9 cellular contexts compared by ENCODE assay signal in genomic region chr6:26087284-26088115, GRCh38. TPM values are rescaled to one million over a fixed set of nuclear protein-coding genes. Genes with fewer than 3 reads are reported as not detected.
DNase-seq lines count a peak whose midpoint lies in the region; ATAC-seq, FAIRE-seq and TF ChIP-seq lines count a peak whose summit lies in the region.
"Had no signal": no experiment of that assay in that cellular context is flagged by ENCODE, and none has a peak within 500 bp of the region (broad histone marks: within the 10 kb centered on the region; RNA-seq: fewer than 3 reads in every experiment).

HFE (plus strand) TSS chr6:26087429; CDS start chr6:26087441, 12 bp downstream.

- H3K27me3 ChIP-seq in SJCRH30 (no peaks in the 10 kb centered on the region), K562 (ENCODE audit: control insufficient read depth in 2 of 2, insufficient read depth in 2 of 2, low read length in 2 of 2) (no peaks in the 10 kb centered on the region), iPS DF 6.9 (ENCODE audit: control insufficient read depth, insufficient read depth, low read length) (peaks cover 1% of the 10 kb centered on the region; the same call in 1 of the 2 replicates)

- H3K9me3 ChIP-seq in SJCRH30 (replicated peaks) (no peaks in the 10 kb centered on the region), K562 (replicated peaks; ENCODE audit: control insufficient read depth, insufficient read depth, low read depth, low read length) (no peaks in the 10 kb centered on the region), iPS DF 6.9 (ENCODE audit: control insufficient read depth, insufficient read depth, low read length) (no peaks in the 10 kb centered on the region)

- 0 out of 4 replicates have a peak, but pooled peaks of 1 of the 2 experiments have one; percentile 1 for TF ChIP-seq RAD21 in K562 (CRISPR knock-in tag; conservative IDR thresholded peaks at IDR 0.05 in 1 of 2, IDR thresholded peaks at IDR 0.05 in 1 of 2)

- H3K79me2 ChIP-seq in K562 (ENCODE audit: control insufficient read depth, insufficient read depth, low read length) = no peaks in the 10 kb centered on the region

- CTCF ChIA-PET in K562 (lab: Yijun Ruan, JAX; ENCODE audit: low intra/inter-chr PET ratio) = interaction anchor here (1.0 kb wide), 1 partner anchor 10 kb away, joined by 3 read pairs; no protein-coding TSS in a partner anchor

- H4K20me1 ChIP-seq in K562 (replicated peaks; ENCODE audit: control insufficient read depth, insufficient read depth, low read length) = no peaks in the 10 kb centered on the region

- intact Hi-C loops in Right ventricle myocardium inferior (cut with DNase I) (no loop called here), cardiac septum (cut with DNase I) (no loop called here), K562 (cut with micrococcal nuclease) (no loop called here)

- in situ Hi-C loops in K562 (cut with MboI) = no loop called here

- BruUV-seq in K562 (replicated peaks; lab: Mats Ljungman, UMichigan) = TSS peak; percentile 72

- H3K4me1 ChIP-seq in SJCRH30 (no peaks in the 10 kb centered on the region), K562 (replicated peaks in 1 of 2; ENCODE audit: control insufficient read depth in 2 of 2, insufficient read depth in 2 of 2, low read length in 2 of 2) (peaks cover 9% of the 10 kb centered on the region in 2 experiments; a peak in 4 of 5 replicates), iPS DF 6.9 (ENCODE audit: control insufficient read depth, insufficient read depth, low read length) (0 out of 2 replicates have a peak, but pooled peaks cover 2% of the 10 kb centered on the region)

- FAIRE-seq in K562 (lab: Jason Lieb, UNC) = peak; percentile 76
- FAIRE-seq: G401.6 had no signal

- 1% methylated on average over 41 of the region's 41 CpGs for WGBS in K562 (ENCODE audit: insufficient coverage, low coverage, missing lambda C conversion rate)
- no CpG with 5 or more reads among the region's 41 CpGs for WGBS in iPS DF 6.9 (ENCODE audit: insufficient coverage, insufficient read length)

- POLR2A ChIA-PET in K562 (lab: Yijun Ruan, JAX) = interaction anchor here (0.6 to 5.0 kb wide), 25 partner anchors 8 to 482 kb away, joined by 3 to 34 read pairs (median 5); a partner anchor contains a TSS

- peak; percentile 56; the same call in 1 of the 2 replicates for TF ChIP-seq POLR2A in K562 (conservative IDR thresholded peaks at IDR 0.05)

- DNase-seq in Right ventricle myocardium inferior (ENCODE audit: missing footprints) (peak; percentile 80), cardiac septum (ENCODE audit: low spot score) (no peak), SJCRH30 (peak; percentile 11 to 26), K562 (ENCODE audit: extremely low read depth in 1 of 4, low spot score in 3 of 4) (peak; percentile 59 to 75 (median 66)), iPS DF 6.9 (ENCODE audit: low read depth, low spot score) (no peak), renal cortical epithelial cell (ENCODE audit: low read depth) (peak; percentile 63), NCI-H1436 (lab: John Stamatoyannopoulos, UW) (no peak)

- H3K9me1 ChIP-seq in K562 (ENCODE audit: control insufficient read depth, insufficient read depth, low read length) = no peaks in the 10 kb centered on the region

- H3K27ac ChIP-seq in SJCRH30 = peak within 1 kb of the TSS; percentile 32; the same call in 1 of the 2 replicates
- H3K27ac ChIP-seq in K562 (ENCODE audit: extremely low read depth, low read depth, low read length) = peak within 1 kb of the TSS; percentile 67
- H3K27ac ChIP-seq in iPS DF 6.9 (ENCODE audit: low read length) = no peak within 1 kb of the TSS

- H3K9ac ChIP-seq in K562 (ENCODE audit: insufficient read depth in 1 of 2, low read depth in 2 of 2, low read length in 2 of 2) = peak within 1 kb of the TSS; percentile 70 to 92

- no peak for TF ChIP-seq EP300 in K562 (IDR thresholded peaks at IDR 0.05; ENCODE audit: low read length)

- TF ChIP-seq CTCF in K562 (IDR thresholded peaks at IDR 0.05 in 2 of 3, conservative IDR thresholded peaks at IDR 0.05 in 1 of 3; ENCODE audit: insufficient read depth in 2 of 3, low read depth in 1 of 3, low read length in 3 of 3) = peak in 1 of 3 experiments; percentile 2; a peak in 1 of 6 replicates

- ATAC-seq in Right ventricle myocardium inferior (peak; percentile 76), K562 (peak; percentile 92), GM21367 (IDR thresholded peaks at IDR 0.05; ENCODE audit: unreplicated experiment) (no peak)

- H3K36me3 ChIP-seq in SJCRH30 = no peaks in the 10 kb centered on the region
- H3K36me3 ChIP-seq in K562 (ENCODE audit: control insufficient read depth, insufficient read depth, low read length) = no peaks in the 10 kb centered on the region
- no peaks in the 10 kb centered on the region for H3K36me3 ChIP-seq in iPS DF 6.9 (ENCODE audit: control insufficient read depth, insufficient read depth, low read length)

- H3K4me2 ChIP-seq in K562 (ENCODE audit: insufficient read depth, low read length) = peak within 1 kb of the TSS; percentile 84

- H3K4me3 ChIP-seq in SJCRH30 = peak within 1 kb of the TSS; percentile 53
- H3K4me3 ChIP-seq in K562 = peak within 1 kb of the TSS; percentile 56
- H3K4me3 ChIP-seq in iPS DF 6.9 (ENCODE audit: low read length) = peak within 1 kb of the TSS; percentile 64; the same call in 1 of the 2 replicates

- peak within 1 kb of the TSS; percentile 90 for H2AFZ ChIP-seq in K562 (ENCODE audit: low read depth, low read length)

TF ChIP-seq in K562, 482 proteins besides CTCF, POLR2A, EP300 and RAD21 (continues in another document):
- TF ChIP-seq REST (CRISPR knock-in tag; IDR thresholded peaks at IDR 0.05; ENCODE audit: low read depth) = no peak
- TF ChIP-seq TFAP4 (CRISPR knock-in tag; IDR thresholded peaks at IDR 0.05; ENCODE audit: borderline replicate concordance) = peak; percentile 90
- TF ChIP-seq WHSC1 (IDR thresholded peaks at IDR 0.05; ENCODE audit: low read length) = no peak
- no peak for TF ChIP-seq ZNF232 (CRISPR knock-in tag; IDR thresholded peaks at IDR 0.05)
- no peak for TF ChIP-seq MIER1 (IDR thresholded peaks at IDR 0.05; ENCODE audit: low read depth)
- no peak for TF ChIP-seq KDM2B (CRISPR knock-in tag; IDR thresholded peaks at IDR 0.05)
- TF ChIP-seq ZNF253 (CRISPR knock-in tag; conservative IDR thresholded peaks at IDR 0.05) = no peak
- TF ChIP-seq SAFB2 (IDR thresholded peaks at IDR 0.05; ENCODE audit: borderline replicate concordance, low read depth, low read length, severe bottlenecking) = no peak

RNA-seq across cellular contexts. Expression of gene HFE, which starts in this region (rescaled TPM):
- total RNA-seq in Right ventricle myocardium inferior = 5.3 TPM
- 2.4 TPM for total RNA-seq in cardiac septum
- total RNA-seq in SJCRH30 (2014; rRNA removed; shearing (Covaris generic)) = 0.33 and 0.67 TPM in 2 replicates
- total RNA-seq in K562 (2011; cell fraction: chromatin; rRNA removed; ENCODE audit: low replicate concordance) = 2.3 and 3.3 TPM in 2 replicates
- 1.3 and 2.2 TPM in 2 replicates for total RNA-seq in K562 (2011; cell fraction: nucleolus; rRNA removed)
- 2.1 and 3.3 TPM in 2 replicates for total RNA-seq in K562 (2011; cell fraction: nucleoplasm; rRNA removed)
- total RNA-seq in K562 (2014; rRNA removed) = 0.14 and 0.73 TPM in 2 replicates
- 0.76 and 1.1 TPM in 2 replicates for total RNA-seq in K562 (2014; rRNA removed; fragmentation: Illumina TruSeq; extraction: Trizol)
- total RNA-seq in K562 (2015; rRNA removed; fragmentation: Illumina TruSeq; extraction: Trizol) = 1.2 and 1.3 TPM in 2 replicates
- total RNA-seq in K562 (2021) = 0.58 and 0.98 TPM in 2 replicates
- polyA plus RNA-seq in K562 (2011; rRNA removed) = 0.54 and 1.1 TPM in 2 replicates
- polyA plus RNA-seq in K562 (2011; cell fraction: cytosol; rRNA removed) = 0.66 and 0.88 TPM in 2 replicates
- polyA plus RNA-seq in K562 (2011; cell fraction: nucleus; rRNA removed) = 0.65 and 0.95 TPM in 2 replicates
- 1.8 and 2.4 TPM in 2 replicates for polyA plus RNA-seq in K562 (2012)
- polyA plus RNA-seq in K562 (2014; fragmentation: Illumina TruSeq; extraction: Trizol) = 0.78 and 0.89 TPM in 2 replicates
- under 1 TPM; 0.17 to 0.31 TPM for polyA plus RNA-seq in K562 (2014; fragmentation: Nextera tagmentation; extraction: Ambion mirVana)
- 0.84 and 1.2 TPM in 2 replicates for polyA plus RNA-seq in K562 (2014; rRNA removed)
- polyA minus RNA-seq in K562 (2011; rRNA and poly(A)+ RNA removed) = 1.3 and 1.7 TPM in 2 replicates
- polyA minus RNA-seq in K562 (2011; cell fraction: cytosol; rRNA and poly(A)+ RNA removed) = 0.95 TPM in 1 of 2 replicates, not detected in the other
- polyA minus RNA-seq in K562 (2011; cell fraction: nucleus; rRNA and poly(A)+ RNA removed) = 0.44 and 0.94 TPM in 2 replicates
- total RNA-seq in renal cortical epithelial cell = 7.6 and 14.7 TPM in 2 replicates

Comparison
In these comparisons a context has a peak if more than half of its experiments do, and no peak if none do; other contexts are left out.
1. DNase-seq: peak in Right ventricle myocardium inferior (single experiment), K562 (4 of 4) and renal cortical epithelial cell (single experiment); none in cardiac septum (single experiment), iPS DF 6.9 (single experiment) and NCI-H1436 (single experiment).
2. Peak in DNase-seq, H3K4me3 ChIP-seq and H3K27ac ChIP-seq in SJCRH30; RNA of the gene not detected or under 1 TPM.
3. Peak in every context shown above with its lines, with median percentiles within 50 percentile points of each other: H3K4me3 ChIP-seq.